Comparison of ENCODE assay signal across 20 cellular contexts in genomic region chr2:240252872-240253511, GRCh38.
DNase-seq lines count a peak whose midpoint lies in the region; ATAC-seq and TF ChIP-seq lines count a peak whose summit lies in the region.
"Had no signal": no experiment of that assay in that cellular context is flagged by ENCODE, and none has a peak within 500 bp of the region (broad histone marks: within the 10 kb centered on the region; RNA-seq: fewer than 3 reads in every experiment).

No MANE protein-coding gene starts in this region.

- H2AK5ac ChIP-seq in IMR-90 (ENCODE audit: low read depth, low read length): peak overlapping the region; percentile 33; the same call in 1 of the 2 replicates

- CTCF ChIA-PET in IMR-90 (lab: Yijun Ruan, JAX): no interaction called here

- BruUV-seq in IMR-90 (replicated peaks; lab: Mats Ljungman, UMichigan): no TSS peak

- peaks cover 10% of the 10 kb centered on the region; the same call in 1 of the 2 replicates for H3K9me1 ChIP-seq in IMR-90 (ENCODE audit: insufficient read depth, low read length)

- H2BK120ac ChIP-seq in IMR-90 (ENCODE audit: low read depth, low read length): no peak overlapping the region

- in situ Hi-C loops in IMR-90 (cut with MboI; ENCODE audit: low sequenced_read_pairs): no loop called here

- H3K4me1 ChIP-seq in IMR-90 (ENCODE audit: control insufficient read depth, insufficient read depth, low read length): peaks cover 14% of the 10 kb centered on the region
- H3K4me1 ChIP-seq: HAP-1 had no signal

- no peak overlapping the region for H3K4me3 Mint-ChIP-seq in mesothelial cell of epicardium
- H3K4me3 Mint-ChIP-seq: activated CD4-positive, alpha-beta T cell treated with anti-CD3 and anti-CD28 coated beads for 36 hours; CD8-positive, alpha-beta memory T cell; central memory CD8-positive, alpha-beta T cell; natural killer cell treated with Interleukin-12 subunit alpha and Interleukin-12 subunit beta and Interleukin-15 and Interleukin-18, amount 100 ng/mL, for 72 hours had no signal

- no peaks in the 10 kb centered on the region for H3K79me1 ChIP-seq in IMR-90 (ENCODE audit: low read depth in 1 of 2, low read length in 2 of 2)

- no peak overlapping the region for H2BK15ac ChIP-seq in IMR-90 (ENCODE audit: low read depth, low read length)

- no peak overlapping the region for H2BK20ac ChIP-seq in IMR-90 (ENCODE audit: low read depth, low read length)

- no peak for TF ChIP-seq RAD21 in IMR-90 (IDR thresholded peaks at IDR 0.05; ENCODE audit: low read length)

- no peak overlapping the region for H4K8ac ChIP-seq in IMR-90 (ENCODE audit: low read depth in 2 of 2, low read length in 2 of 2)

- H3K36me3 Mint-ChIP-seq in mesothelial cell of epicardium: no peaks in the 10 kb centered on the region
- H3K36me3 Mint-ChIP-seq: CD8-positive, alpha-beta memory T cell; natural killer cell treated with Interleukin-12 subunit alpha and Interleukin-12 subunit beta and Interleukin-15 and Interleukin-18, amount 100 ng/mL, for 72 hours had no signal

- WGBS in IMR-90 (ENCODE audit: extremely low coverage in 2 of 2, insufficient read length in 1 of 2), 2 experiments: 92% methylated on average over 6 of the region's 15 CpGs; no CpG with 5 or more reads in 1 of the 2 experiments

- DNase-seq in IMR-90 (no peak), mesothelial cell of epicardium (ENCODE audit: low spot score in 2 of 2, unreplicated experiment in 2 of 2) (no peak), substantia nigra (lab: John Stamatoyannopoulos, UW) (no peak)
- DNase-seq in activated T-cell treated with anti-CD3 and anti-CD28 coated beads, Interleukin-2, amount 50 U/mL, for 1 hour: no peak
- DNase-seq: activated CD4-positive, alpha-beta T cell treated with anti-CD3 and anti-CD28 coated beads for 36 hours; CD8-positive, alpha-beta memory T cell; DMS79 treated with DMSO at 0.1 percent for 48 hours; effector CD4-positive, alpha-beta T cell; erythroblast; foreskin melanocyte; kidney glomerular epithelial cell; NCI-H187 treated with DMSO at 0.1 percent for 48 hours; NCI-H748 treated with DMSO at 0.1 percent for 48 hours; stimulated activated CD4-positive, alpha-beta T cell treated with anti-CD3 and anti-CD28 coated beads, Interleukin-12 subunit alpha, Interleukin-12 subunit beta, amount 100 ng/mL, for 4 hours had no signal

- no peaks in the 10 kb centered on the region for H3K36me3 ChIP-seq in IMR-90 (ENCODE audit: control insufficient read depth, insufficient read depth, low read length)
- H3K36me3 ChIP-seq: HAP-1 had no signal

- ATAC-seq in IMR-90 (ENCODE audit: low read depth) (no peak), GM18520 (IDR thresholded peaks at IDR 0.05; ENCODE audit: unreplicated experiment) (no peak), HG03097 (IDR thresholded peaks at IDR 0.05; ENCODE audit: low FRiP score, unreplicated experiment) (no peak)
- ATAC-seq: activated CD4-positive, alpha-beta T cell treated with anti-CD3 and anti-CD28 coated beads for 36 hours; natural killer cell treated with Interleukin-12 subunit alpha and Interleukin-12 subunit beta and Interleukin-15 and Interleukin-18, amount 100 ng/mL, for 72 hours had no signal

- no peak overlapping the region for H3K4me3 ChIP-seq in IMR-90 (ENCODE audit: insufficient read depth, low read depth, low read length)
- H3K4me3 ChIP-seq: HAP-1 had no signal

- no peak overlapping the region for H3K4ac ChIP-seq in IMR-90 (ENCODE audit: low read depth, low read length)

- no peak overlapping the region for H3K14ac ChIP-seq in IMR-90 (replicated peaks; ENCODE audit: low read depth, low read length)

- no peak overlapping the region for H2BK5ac ChIP-seq in IMR-90 (ENCODE audit: low read depth, low read length, poor library complexity, severe bottlenecking)

- no peak overlapping the region for H3K23ac ChIP-seq in IMR-90 (ENCODE audit: low read depth, low read length)

- TF ChIP-seq CTCF in IMR-90 (conservative IDR thresholded peaks at IDR 0.05; ENCODE audit: low read depth, low read length) (no peak), mesothelial cell of epicardium (IDR thresholded peaks at IDR 0.05; ENCODE audit: unreplicated experiment) (no peak)

- POLR2A ChIA-PET in IMR-90 (lab: Charles Lee; ENCODE audit: unreplicated experiment): no interaction called here

- H3K27ac Mint-ChIP-seq in mesothelial cell of epicardium: peak overlapping the region; percentile 92
- H3K27ac Mint-ChIP-seq: activated CD4-positive, alpha-beta T cell treated with anti-CD3 and anti-CD28 coated beads for 36 hours; natural killer cell treated with Interleukin-12 subunit alpha and Interleukin-12 subunit beta and Interleukin-15 and Interleukin-18, amount 100 ng/mL, for 72 hours had no signal

- H3K4me1 Mint-ChIP-seq in mesothelial cell of epicardium: peaks cover 80% of the 10 kb centered on the region
- H3K4me1 Mint-ChIP-seq: activated CD4-positive, alpha-beta T cell treated with anti-CD3 and anti-CD28 coated beads for 36 hours; CD8-positive, alpha-beta memory T cell; central memory CD8-positive, alpha-beta T cell had no signal

- no peaks in the 10 kb centered on the region for H3K9me3 Mint-ChIP-seq in mesothelial cell of epicardium
- H3K9me3 Mint-ChIP-seq: CD8-positive, alpha-beta memory T cell; central memory CD8-positive, alpha-beta T cell; natural killer cell treated with Interleukin-12 subunit alpha and Interleukin-12 subunit beta and Interleukin-15 and Interleukin-18, amount 100 ng/mL, for 72 hours had no signal

- no peaks in the 10 kb centered on the region for H4K20me1 ChIP-seq in IMR-90 (ENCODE audit: insufficient read depth, low read length)

- peaks cover 2% of the 10 kb centered on the region; the same call in 1 of the 2 replicates for H3K9me3 ChIP-seq in IMR-90 (ENCODE audit: control insufficient read depth, insufficient read depth, low read length)
- H3K9me3 ChIP-seq: HAP-1 had no signal

- intact Hi-C loops in IMR-90 (cut with micrococcal nuclease): no loop called here

- no peak overlapping the region for H3K9ac ChIP-seq in IMR-90 (ENCODE audit: low read depth, low read length)

- H3K27ac ChIP-seq in IMR-90 (ENCODE audit: insufficient read depth, low read length) (no peak overlapping the region), angular gyrus (ENCODE audit: low read depth, low read length) (peak overlapping the region; percentile 14), substantia nigra (ENCODE audit: low read depth, low read length, poor library complexity, severe bottlenecking) (peak overlapping the region; percentile 97)

- no peak overlapping the region for H4K91ac ChIP-seq in IMR-90 (ENCODE audit: insufficient read depth, low read depth, low read length)

- H2AK9ac ChIP-seq in IMR-90 (replicated peaks; ENCODE audit: low read depth, low read length, poor library complexity): no peak overlapping the region

- no peak overlapping the region for H3K4me2 ChIP-seq in IMR-90 (ENCODE audit: low read depth, low read length)

- TF ChIP-seq POLR2A in IMR-90 (IDR thresholded peaks at IDR 0.05; ENCODE audit: low read depth, low read length): no peak

- dilution Hi-C loops in IMR-90 (cut with HindIII; ENCODE audit: low sequenced_read_pairs, unreplicated experiment): no loop called here

- H3K27me3 ChIP-seq in IMR-90 (ENCODE audit: control insufficient read depth, insufficient read depth, low read length): 0 out of 2 replicates have a peak, but pooled peaks cover 2% of the 10 kb centered on the region

- H4K5ac ChIP-seq in IMR-90 (ENCODE audit: low read depth, low read length): no peak overlapping the region

- H3K18ac ChIP-seq in IMR-90 (ENCODE audit: low read depth, low read length): no peak overlapping the region

- no peak overlapping the region for H2AFZ ChIP-seq in IMR-90 (replicated peaks; ENCODE audit: low read length, poor library complexity)

- no peaks in the 10 kb centered on the region for H3K27me3 Mint-ChIP-seq in mesothelial cell of epicardium (ENCODE audit: low read depth)

- H3K56ac ChIP-seq in IMR-90 (ENCODE audit: extremely low read depth, insufficient read depth, low read length): no peak overlapping the region

TF ChIP-seq in IMR-90, 13 proteins besides CTCF, POLR2A, EP300 and RAD21:
- no peak for TF ChIP-seq BHLHE40 (IDR thresholded peaks at IDR 0.05; ENCODE audit: low read depth, low read length)
- no peak for TF ChIP-seq SMC3 (IDR thresholded peaks at IDR 0.05; ENCODE audit: low read depth, low read length)
- TF ChIP-seq FOS (IDR thresholded peaks at IDR 0.05; ENCODE audit: low read depth, low read length): no peak
TF ChIP-seq in IMR-90: peak in this region for 0.
